18 cellular contexts compared by ENCODE assay signal in the genomic region with DNA sequence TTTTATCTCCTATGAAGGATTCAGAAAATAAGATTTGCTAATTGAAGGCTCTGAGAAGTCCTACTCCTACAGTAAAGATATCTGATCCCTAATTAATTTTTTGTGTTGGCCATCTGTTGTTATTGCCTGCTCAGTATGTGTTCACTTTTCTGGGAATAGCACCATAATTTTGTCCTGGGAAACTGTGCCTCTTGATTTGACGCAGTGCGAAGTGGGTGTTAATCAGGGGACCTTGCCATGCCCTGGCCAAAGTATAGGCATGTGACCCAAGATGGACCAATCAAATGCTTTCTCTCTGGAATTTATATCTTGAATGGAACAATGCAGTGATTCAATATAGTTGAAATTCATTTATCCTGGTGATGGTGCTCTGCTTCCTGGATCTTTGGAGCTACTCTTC. TPM values are rescaled to one million over a fixed set of nuclear protein-coding genes. Genes with fewer than 3 reads are reported as not detected.
"Had no signal": no experiment of that assay in that cellular context is flagged by ENCODE, and none has a peak within 500 bp of the region (broad histone marks: within the 10 kb centered on the region; RNA-seq: fewer than 3 reads in every experiment).

No MANE protein-coding gene starts in this region.

- DNase-seq: activated CD4-positive, alpha-beta T cell treated with anti-CD3 and anti-CD28 coated beads for 4 hours; activated CD4-positive, alpha-beta T cell treated with anti-CD3 and anti-CD28 coated beads, Interleukin-2, amount 50 U/mL, for 4 hours; activated CD8-positive, alpha-beta memory T cell treated with anti-CD3 and anti-CD28 coated beads, Interleukin-2, amount 50 U/mL, for 48 hours; activated CD8-positive, alpha-beta T cell treated with anti-CD3 and anti-CD28 coated beads, Interleukin-2, amount 10 ng/mL, durations not matched to agents 7 days and 5 days; activated naive CD4-positive, alpha-beta T cell; activated T-cell treated with anti-CD3 and anti-CD28 coated beads, Interleukin-2, amount 50 U/mL, for 1 hour; Karpas-422; NCI-H1105 treated with DMSO at 0.1 percent for 48 hours; NCI-H1436 treated with DMSO at 0.1 percent for 48 hours; NCI-H1930; NCI-H345; NCI-H526; NCI-H82; NK-92 treated with Interleukin-12 subunit alpha and Interleukin-12 subunit beta, amount 100 ng/mL, for 24 hours; OCI-M1; SHP77; T-cell had no signal

- ATAC-seq: activated CD8-positive, alpha-beta T cell treated with anti-CD3 and anti-CD28 coated beads, Interleukin-2, amount 10 ng/mL, durations not matched to agents 7 days and 5 days; Panc1; T-cell had no signal

RNA-seq across cellular contexts. Expression of a gene that starts 30.4 kb away (rescaled TPM):
- total RNA-seq: activated CD8-positive, alpha-beta T cell treated with anti-CD3 and anti-CD28 coated beads, Interleukin-2, amount 10 ng/mL, durations not matched to agents 7 days and 5 days had no signal
